9 cellular contexts compared by ENCODE assay signal in the genomic region with DNA sequence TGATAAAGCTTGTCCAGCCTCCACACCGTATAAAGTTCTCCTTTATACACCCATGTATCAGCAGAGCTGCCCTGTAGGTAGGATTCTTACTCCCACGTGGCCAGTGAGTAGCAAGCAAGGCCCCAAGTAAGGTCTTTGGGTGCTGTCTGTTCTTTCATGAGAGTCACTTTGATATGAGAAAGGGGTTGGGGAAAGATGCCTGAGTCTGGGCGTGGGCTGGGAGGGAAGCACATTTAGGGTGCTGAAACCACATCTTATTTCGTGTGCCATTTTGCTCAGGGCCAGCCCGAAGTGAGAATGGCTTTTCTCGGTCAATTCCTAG. TPM values are rescaled to one million over a fixed set of nuclear protein-coding genes. Genes with fewer than 3 reads are reported as not detected.
DNase-seq lines count a peak whose midpoint lies in the region; ATAC-seq and TF ChIP-seq lines count a peak whose summit lies in the region.
"Had no signal": no experiment of that assay in that cellular context is flagged by ENCODE, and none has a peak within 500 bp of the region (broad histone marks: within the 10 kb centered on the region; RNA-seq: fewer than 3 reads in every experiment).

No MANE protein-coding gene starts in this region.

- H3K4me2 ChIP-seq in mesenchymal stem cell (ENCODE audit: low read length, poor library complexity, severe bottlenecking), result peak overlapping the region; percentile 86

- H3K36me3 ChIP-seq in mesenchymal stem cell (ENCODE audit: control insufficient read depth in 1 of 2, insufficient read depth in 2 of 2, low read depth in 1 of 2, low read length in 2 of 2) (peaks cover 0 to 10% of the 10 kb centered on the region in 2 experiments), thyroid gland (no peaks in the 10 kb centered on the region)

- no peak for ATAC-seq in GM18511 (IDR thresholded peaks at IDR 0.05; ENCODE audit: unreplicated experiment)

- H3K79me1 ChIP-seq in mesenchymal stem cell (replicated peaks; ENCODE audit: low read length, poor library complexity, severe bottlenecking), result peaks cover 1% of the 10 kb centered on the region

- H3K9me3 Mint-ChIP-seq in activated naive CD4-positive, alpha-beta T cell treated with anti-CD3 and anti-CD28 coated beads, Interleukin-2, amount 10 ng/mL, durations not matched to agents 7 days and 5 days, result no peaks in the 10 kb centered on the region

- peak; percentile 11 for DNase-seq in activated T-cell treated with anti-CD3 and anti-CD28 coated beads for 24 hours (ENCODE audit: low read depth)
- DNase-seq in activated T-cell treated with anti-CD3 and anti-CD28 coated beads, Interleukin-2, amount 50 U/mL, for 1 hour, result no peak
- DNase-seq in activated naive CD4-positive, alpha-beta T cell treated with anti-CD3 and anti-CD28 coated beads, Interleukin-2, amount 10 ng/mL, durations not matched to agents 7 days and 5 days, result peak; percentile 46
- no peak for DNase-seq in mesenchymal stem cell
- DNase-seq in thyroid gland, result no peak
- DNase-seq in NCI-H2081 treated with DMSO at 0.1 percent for 48 hours (lab: John Stamatoyannopoulos, UW), result no peak
- DNase-seq in amniotic stem cell (lab: John Stamatoyannopoulos, UW), result no peak
- DNase-seq: DMS153 had no signal

- H3K4me3 ChIP-seq in mesenchymal stem cell (ENCODE audit: insufficient read depth in 1 of 2, low read depth in 1 of 2, low read length in 2 of 2), result peak overlapping the region in 1 of 2 experiments; percentile 77
- peak overlapping the region in 2 of 3 donors; percentile 4 to 23 for H3K4me3 ChIP-seq in thyroid gland (replicated peaks in 1 of 3)

- H2BK5ac ChIP-seq in mesenchymal stem cell (ENCODE audit: low read depth, low read length, poor library complexity, severe bottlenecking), result no peak overlapping the region

- H3K18ac ChIP-seq in mesenchymal stem cell (ENCODE audit: low read depth in 1 of 2, low read length in 2 of 2), result peak overlapping the region in 1 of 2 experiments; percentile 83

- H3K23ac ChIP-seq in mesenchymal stem cell (ENCODE audit: low read length in 2 of 2), result no peak overlapping the region

- H3K36me3 Mint-ChIP-seq in activated naive CD4-positive, alpha-beta T cell treated with anti-CD3 and anti-CD28 coated beads, Interleukin-2, amount 10 ng/mL, durations not matched to agents 7 days and 5 days, result peaks cover 39% of the 10 kb centered on the region

- H2AFZ ChIP-seq in mesenchymal stem cell (ENCODE audit: low read depth, low read length), result peak overlapping the region; percentile 72

- no peak overlapping the region for H2BK120ac ChIP-seq in mesenchymal stem cell (ENCODE audit: low read depth, low read length)

- CTCF ChIA-PET in activated naive CD4-positive, alpha-beta T cell treated with anti-CD3 and anti-CD28 coated beads, Interleukin-2, amount 10 ng/mL, durations not matched to agents 7 days and 5 days (lab: Charles Lee), result interaction anchor here (0.9 to 1.8 kb wide), 5 partner anchors 9 to 315 kb away, joined by 3 to 5 read pairs (median 3); a partner anchor contains a TSS

- H3K9me3 ChIP-seq in mesenchymal stem cell (ENCODE audit: control insufficient read depth, low read length) (no peaks in the 10 kb centered on the region), thyroid gland (no peaks in the 10 kb centered on the region)

- H4K8ac ChIP-seq in mesenchymal stem cell (ENCODE audit: low read length), result peak overlapping the region; percentile 81

- peak overlapping the region; percentile 31 for H4K91ac ChIP-seq in mesenchymal stem cell (ENCODE audit: low read length)

- peak overlapping the region; percentile 91 for H3K27ac Mint-ChIP-seq in activated naive CD4-positive, alpha-beta T cell treated with anti-CD3 and anti-CD28 coated beads, Interleukin-2, amount 10 ng/mL, durations not matched to agents 7 days and 5 days

- H3K9ac ChIP-seq in mesenchymal stem cell (ENCODE audit: low read length), result peak overlapping the region; percentile 79

- H3K4me3 Mint-ChIP-seq in activated naive CD4-positive, alpha-beta T cell treated with anti-CD3 and anti-CD28 coated beads, Interleukin-2, amount 10 ng/mL, durations not matched to agents 7 days and 5 days, result peak overlapping the region; percentile 85

- H2BK15ac ChIP-seq in mesenchymal stem cell (ENCODE audit: low read depth, poor library complexity, severe bottlenecking), result no peak overlapping the region

- H2BK12ac ChIP-seq in mesenchymal stem cell (ENCODE audit: low read length in 2 of 2), result no peak overlapping the region

- peaks cover 21% of the 10 kb centered on the region for H3K4me1 ChIP-seq in mesenchymal stem cell (ENCODE audit: control insufficient read depth, insufficient read depth, low read depth, low read length)
- peaks cover 5 to 22% of the 10 kb centered on the region in 2 donors for H3K4me1 ChIP-seq in thyroid gland

- H3K27ac ChIP-seq in mesenchymal stem cell (ENCODE audit: low read length, poor library complexity, severe bottlenecking) (no peak overlapping the region), thyroid gland (no peak overlapping the region)

- H2AK5ac ChIP-seq in mesenchymal stem cell (ENCODE audit: low read length, severe bottlenecking), result no peak overlapping the region

- H3K27me3 ChIP-seq in mesenchymal stem cell (ENCODE audit: control insufficient read depth in 1 of 2, insufficient read depth in 1 of 2, low read length in 2 of 2), result peaks cover 13 to 43% of the 10 kb centered on the region in 2 experiments
- H3K27me3 ChIP-seq in thyroid gland, result no peaks in the 10 kb centered on the region

- no peak overlapping the region for H3K4ac ChIP-seq in mesenchymal stem cell (ENCODE audit: low read depth in 1 of 2, low read length in 2 of 2)

- peaks cover 75% of the 10 kb centered on the region for H3K4me1 Mint-ChIP-seq in activated naive CD4-positive, alpha-beta T cell treated with anti-CD3 and anti-CD28 coated beads, Interleukin-2, amount 10 ng/mL, durations not matched to agents 7 days and 5 days

- no peak for TF ChIP-seq CTCF in thyroid gland (IDR thresholded peaks at IDR 0.05)

- no peak for TF ChIP-seq POLR2A in thyroid gland (IDR thresholded peaks at IDR 0.05)

- no peaks in the 10 kb centered on the region for H3K27me3 Mint-ChIP-seq in activated naive CD4-positive, alpha-beta T cell treated with anti-CD3 and anti-CD28 coated beads, Interleukin-2, amount 10 ng/mL, durations not matched to agents 7 days and 5 days

- peak overlapping the region in 1 of 2 experiments; percentile 9 for H3K14ac ChIP-seq in mesenchymal stem cell (ENCODE audit: low read length in 2 of 2)

- intact Hi-C loops in thyroid gland (cut with DNase I), result no loop called here

- whole genome bisulfite sequencing in mesenchymal stem cell, result 49% methylated on average over 6 of the region's 6 CpGs
- 44 to 46% methylated on average over 6 of the region's 6 CpGs for WGBS in thyroid gland, 2 donors

RNA-seq across cellular contexts. Expression of a gene that starts 0.4 kb away (rescaled TPM):
- 1.4 TPM for polyA plus RNA-seq in mesenchymal stem cell (2013, experiment 1 of 2)
- 1.4 TPM for polyA plus RNA-seq in mesenchymal stem cell (2013, experiment 2 of 2)
- 1 to 10 TPM in 1 of 4 donors, under 1 TPM in 2, not detected in 1; 0.63 to 1.7 (median 0.75) TPM for total RNA-seq in thyroid gland

RNA-seq across cellular contexts. Expression of a gene that starts 10.9 kb away (rescaled TPM):
- 3.4 TPM for polyA plus RNA-seq in mesenchymal stem cell (2013, experiment 1 of 2)
- 3.3 TPM for polyA plus RNA-seq in mesenchymal stem cell (2013, experiment 2 of 2)
- total RNA-seq in thyroid gland, result 1 to 10 TPM in 1 of 4 donors, under 1 TPM in 3; 0.46 to 1.7 (median 0.89) TPM

RNA-seq across cellular contexts. Expression of a gene that starts 19.3 kb away (rescaled TPM):
- 43.8 TPM for polyA plus RNA-seq in mesenchymal stem cell (2013, experiment 1 of 2)
- 39.2 TPM for polyA plus RNA-seq in mesenchymal stem cell (2013, experiment 2 of 2)
- 100 to 1,000 TPM in 3 of 4 donors, 10 to 100 TPM in 1; 85.3 to 123 (median 104) TPM for total RNA-seq in thyroid gland

RNA-seq across cellular contexts. Expression of a gene that starts 58.7 kb away (rescaled TPM):
- polyA plus RNA-seq in mesenchymal stem cell (2013, experiment 1 of 2), result 33.6 TPM
- 32.9 TPM for polyA plus RNA-seq in mesenchymal stem cell (2013, experiment 2 of 2)
- total RNA-seq in thyroid gland, result 100 to 1,000 TPM in 3 of 4 donors, 10 to 100 TPM in 1; 83.8 to 149 (median 119) TPM

RNA-seq across cellular contexts. Expression of a gene that starts 58.9 kb away (rescaled TPM):
- 56.4 TPM for polyA plus RNA-seq in mesenchymal stem cell (2013, experiment 1 of 2)
- polyA plus RNA-seq in mesenchymal stem cell (2013, experiment 2 of 2), result 55.0 TPM
- 10 to 100 TPM; 45.7 to 53.6 (median 48.7) TPM for total RNA-seq in thyroid gland

Comparison
In these comparisons a context has a peak if more than half of its experiments do, and no peak if none do; other contexts are left out.
1. DNase-seq: peak in activated T-cell treated with anti-CD3 and anti-CD28 coated beads for 24 hours (single experiment) and activated naive CD4-positive, alpha-beta T cell treated with anti-CD3 and anti-CD28 coated beads, Interleukin-2, amount 10 ng/mL, durations not matched to agents 7 days and 5 days (single experiment); none in activated T-cell treated with anti-CD3 and anti-CD28 coated beads, Interleukin-2, amount 50 U/mL, for 1 hour (single experiment), mesenchymal stem cell (single experiment), thyroid gland (0 of 2), NCI-H2081 treated with DMSO at 0.1 percent for 48 hours (single experiment) and amniotic stem cell (single experiment).